ENCODE assay signal across 1 cellular context in the genomic region with DNA sequence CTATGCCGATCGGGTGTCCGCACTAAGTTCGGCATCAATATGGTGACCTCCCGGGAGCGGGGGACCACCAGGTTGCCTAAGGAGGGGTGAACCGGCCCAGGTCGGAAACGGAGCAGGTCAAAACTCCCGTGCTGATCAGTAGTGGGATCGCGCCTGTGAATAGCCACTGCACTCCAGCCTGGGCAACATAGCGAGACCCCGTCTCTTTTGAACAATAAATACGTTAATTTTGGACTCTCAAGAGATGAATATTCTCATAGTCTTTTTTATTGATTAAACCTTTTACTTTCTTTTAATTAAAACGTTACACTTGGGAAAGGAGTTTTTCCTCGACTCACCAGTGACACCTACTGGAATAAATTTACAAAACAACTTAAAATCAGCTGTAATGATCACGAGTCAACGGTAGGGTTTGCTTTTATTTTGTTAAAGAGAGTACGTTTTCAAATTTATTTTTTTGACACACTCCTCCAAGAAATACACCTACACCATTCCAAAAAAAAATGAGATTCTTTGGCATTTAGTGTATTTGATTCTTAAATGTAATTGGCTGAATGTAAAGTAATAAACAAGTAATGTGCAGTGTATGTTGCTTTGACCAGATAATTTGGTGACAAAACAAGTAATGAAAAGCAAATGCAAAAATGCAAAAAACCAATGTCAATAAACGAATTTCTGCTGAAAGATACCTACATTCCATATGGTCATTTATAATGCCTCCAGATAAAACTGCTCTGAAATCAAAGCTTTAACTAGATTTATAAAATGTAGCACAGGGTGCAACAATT.
TF ChIP-seq lines count a peak whose summit lies in the region.

No MANE protein-coding gene starts in this region.

TF ChIP-seq in K562, 482 proteins besides CTCF, POLR2A, EP300 and RAD21 (continued from another document):
- TF ChIP-seq, protein P1, sequence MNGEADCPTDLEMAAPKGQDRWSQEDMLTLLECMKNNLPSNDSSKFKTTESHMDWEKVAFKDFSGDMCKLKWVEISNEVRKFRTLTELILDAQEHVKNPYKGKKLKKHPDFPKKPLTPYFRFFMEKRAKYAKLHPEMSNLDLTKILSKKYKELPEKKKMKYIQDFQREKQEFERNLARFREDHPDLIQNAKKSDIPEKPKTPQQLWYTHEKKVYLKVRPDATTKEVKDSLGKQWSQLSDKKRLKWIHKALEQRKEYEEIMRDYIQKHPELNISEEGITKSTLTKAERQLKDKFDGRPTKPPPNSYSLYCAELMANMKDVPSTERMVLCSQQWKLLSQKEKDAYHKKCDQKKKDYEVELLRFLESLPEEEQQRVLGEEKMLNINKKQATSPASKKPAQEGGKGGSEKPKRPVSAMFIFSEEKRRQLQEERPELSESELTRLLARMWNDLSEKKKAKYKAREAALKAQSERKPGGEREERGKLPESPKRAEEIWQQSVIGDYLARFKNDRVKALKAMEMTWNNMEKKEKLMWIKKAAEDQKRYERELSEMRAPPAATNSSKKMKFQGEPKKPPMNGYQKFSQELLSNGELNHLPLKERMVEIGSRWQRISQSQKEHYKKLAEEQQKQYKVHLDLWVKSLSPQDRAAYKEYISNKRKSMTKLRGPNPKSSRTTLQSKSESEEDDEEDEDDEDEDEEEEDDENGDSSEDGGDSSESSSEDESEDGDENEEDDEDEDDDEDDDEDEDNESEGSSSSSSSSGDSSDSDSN (IDR thresholded peaks at IDR 0.05; ENCODE audit: borderline replicate concordance in 1 of 2, low read depth in 2 of 2, low read length in 2 of 2), result no peak
- TF ChIP-seq CREBBP (IDR thresholded peaks at IDR 0.05; ENCODE audit: low read depth, low read length), result no peak
- no peak for TF ChIP-seq SIN3B (IDR thresholded peaks at IDR 0.05; ENCODE audit: low read depth)
- TF ChIP-seq ZBTB8A (IDR thresholded peaks at IDR 0.05; ENCODE audit: partially characterized antibody), result no peak
- peak; percentile 39; the same call in 1 of the 2 replicates for TF ChIP-seq TOE1 (IDR thresholded peaks at IDR 0.05; ENCODE audit: borderline replicate concordance)
- TF ChIP-seq TOE1 (CRISPR knock-in tag; IDR thresholded peaks at IDR 0.05; ENCODE audit: borderline replicate concordance, low read depth), result no peak
- no peak for TF ChIP-seq ZNF778 (CRISPR knock-in tag; IDR thresholded peaks at IDR 0.05)
- peak; percentile 48 for TF ChIP-seq SP1 (CRISPR knock-in tag; IDR thresholded peaks at IDR 0.05)
- TF ChIP-seq HNRNPL (IDR thresholded peaks at IDR 0.05; ENCODE audit: low read depth, low read length), result no peak
- peak; percentile 78 for TF ChIP-seq ZNF764 (CRISPR knock-in tag; IDR thresholded peaks at IDR 0.05; ENCODE audit: low read depth)
- TF ChIP-seq NCOA1 (IDR thresholded peaks at IDR 0.05; ENCODE audit: low read depth), result no peak
- TF ChIP-seq, protein P2, sequence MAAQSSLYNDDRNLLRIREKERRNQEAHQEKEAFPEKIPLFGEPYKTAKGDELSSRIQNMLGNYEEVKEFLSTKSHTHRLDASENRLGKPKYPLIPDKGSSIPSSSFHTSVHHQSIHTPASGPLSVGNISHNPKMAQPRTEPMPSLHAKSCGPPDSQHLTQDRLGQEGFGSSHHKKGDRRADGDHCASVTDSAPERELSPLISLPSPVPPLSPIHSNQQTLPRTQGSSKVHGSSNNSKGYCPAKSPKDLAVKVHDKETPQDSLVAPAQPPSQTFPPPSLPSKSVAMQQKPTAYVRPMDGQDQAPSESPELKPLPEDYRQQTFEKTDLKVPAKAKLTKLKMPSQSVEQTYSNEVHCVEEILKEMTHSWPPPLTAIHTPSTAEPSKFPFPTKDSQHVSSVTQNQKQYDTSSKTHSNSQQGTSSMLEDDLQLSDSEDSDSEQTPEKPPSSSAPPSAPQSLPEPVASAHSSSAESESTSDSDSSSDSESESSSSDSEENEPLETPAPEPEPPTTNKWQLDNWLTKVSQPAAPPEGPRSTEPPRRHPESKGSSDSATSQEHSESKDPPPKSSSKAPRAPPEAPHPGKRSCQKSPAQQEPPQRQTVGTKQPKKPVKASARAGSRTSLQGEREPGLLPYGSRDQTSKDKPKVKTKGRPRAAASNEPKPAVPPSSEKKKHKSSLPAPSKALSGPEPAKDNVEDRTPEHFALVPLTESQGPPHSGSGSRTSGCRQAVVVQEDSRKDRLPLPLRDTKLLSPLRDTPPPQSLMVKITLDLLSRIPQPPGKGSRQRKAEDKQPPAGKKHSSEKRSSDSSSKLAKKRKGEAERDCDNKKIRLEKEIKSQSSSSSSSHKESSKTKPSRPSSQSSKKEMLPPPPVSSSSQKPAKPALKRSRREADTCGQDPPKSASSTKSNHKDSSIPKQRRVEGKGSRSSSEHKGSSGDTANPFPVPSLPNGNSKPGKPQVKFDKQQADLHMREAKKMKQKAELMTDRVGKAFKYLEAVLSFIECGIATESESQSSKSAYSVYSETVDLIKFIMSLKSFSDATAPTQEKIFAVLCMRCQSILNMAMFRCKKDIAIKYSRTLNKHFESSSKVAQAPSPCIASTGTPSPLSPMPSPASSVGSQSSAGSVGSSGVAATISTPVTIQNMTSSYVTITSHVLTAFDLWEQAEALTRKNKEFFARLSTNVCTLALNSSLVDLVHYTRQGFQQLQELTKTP (IDR thresholded peaks at IDR 0.05; ENCODE audit: low read depth in 1 of 2, partially characterized antibody in 2 of 2), result no peak
- TF ChIP-seq EP400 (IDR thresholded peaks at IDR 0.05), result no peak
- no peak for TF ChIP-seq DDX20 (tag; IDR thresholded peaks at IDR 0.05; ENCODE audit: low read depth)
- TF ChIP-seq HMG20A (CRISPR knock-in tag; conservative IDR thresholded peaks at IDR 0.05), result no peak
- TF ChIP-seq ZEB2 (IDR thresholded peaks at IDR 0.05), result peak; percentile 74; the same call in 1 of the 2 replicates
- TF ChIP-seq ZNF717 (CRISPR knock-in tag; IDR thresholded peaks at IDR 0.05), result no peak
- no peak for TF ChIP-seq FUS (optimal IDR thresholded peaks at IDR 0.05; ENCODE audit: low read depth, low read length)
- TF ChIP-seq ZNF347 (CRISPR knock-in tag; IDR thresholded peaks at IDR 0.05; ENCODE audit: low read depth), result no peak
- TF ChIP-seq ZNF408 (CRISPR knock-in tag; IDR thresholded peaks at IDR 0.05; ENCODE audit: low read depth), result no peak
- no peak for TF ChIP-seq SRSF9 (IDR thresholded peaks at IDR 0.05; ENCODE audit: borderline replicate concordance, low read depth, low read length)
- TF ChIP-seq ZNF23 (CRISPR knock-in tag; IDR thresholded peaks at IDR 0.05), result no peak
- no peak for TF ChIP-seq SRF (CRISPR knock-in tag; IDR thresholded peaks at IDR 0.05)
- no peak for TF ChIP-seq RBM17 (IDR thresholded peaks at IDR 0.05; ENCODE audit: borderline replicate concordance, low read depth, low read length)
- no peak for TF ChIP-seq ZNF707 (CRISPR knock-in tag; conservative IDR thresholded peaks at IDR 0.05)
- TF ChIP-seq TBL1XR1 (IDR thresholded peaks at IDR 0.05; ENCODE audit: low read length in 2 of 2), result 0 out of 4 replicates have a peak, but pooled peaks of 1 of the 2 experiments have one; percentile 1
- no peak for TF ChIP-seq ZBTB17 (CRISPR knock-in tag; IDR thresholded peaks at IDR 0.05)
- TF ChIP-seq BRD4 (IDR thresholded peaks at IDR 0.05), result no peak; the same call in 1 of the 2 replicates
- TF ChIP-seq JUND (IDR thresholded peaks at IDR 0.05; ENCODE audit: borderline replicate concordance, low read depth, low read length), result no peak
- no peak; the same call in 2 of the 3 replicates for TF ChIP-seq JUND (tag; IDR thresholded peaks at IDR 0.05; ENCODE audit: borderline replicate concordance, low read depth, low read length)
- TF ChIP-seq MYBL2 (IDR thresholded peaks at IDR 0.05; ENCODE audit: low read depth), result peak; percentile 70
- no peak for TF ChIP-seq MYBL2 (CRISPR knock-in tag; IDR thresholded peaks at IDR 0.05; ENCODE audit: borderline replicate concordance)
- TF ChIP-seq TARDBP (IDR thresholded peaks at IDR 0.05), result no peak
- peak; percentile 90; the same call in 1 of the 2 replicates for TF ChIP-seq SMARCA5 (IDR thresholded peaks at IDR 0.05)
- 0 out of 2 replicates have a peak, but pooled peaks have one; percentile 19 for TF ChIP-seq SMARCE1 (IDR thresholded peaks at IDR 0.05)
